Comparison of ENCODE assay signal across 20 cellular contexts in genomic region chr2:37205071-37205661, GRCh38. TPM values are rescaled to one million over a fixed set of nuclear protein-coding genes. Genes with fewer than 3 reads are reported as not detected.
"Had no signal": no experiment of that assay in that cellular context is flagged by ENCODE, and none has a peak within 500 bp of the region (broad histone marks: within the 10 kb centered on the region; RNA-seq: fewer than 3 reads in every experiment).

No MANE protein-coding gene starts in this region.

RNA-seq across cellular contexts. Expression of gene CEBPZOS, which starts 8.9 kb away (rescaled TPM):
- total RNA-seq: mesothelial cell of epicardium, neural crest cell had no signal

RNA-seq across cellular contexts. Expression of gene SULT6B1, which starts 16.7 kb away (rescaled TPM):
- total RNA-seq: activated CD8-positive, alpha-beta memory T cell treated with anti-CD3 and anti-CD28 coated beads for 36 hours; breast epithelium; esophagus muscularis mucosa; foreskin keratinocyte; heart left ventricle; left cardiac atrium; left ventricle myocardium superior; lung microvascular endothelial cell; mesothelial cell of epicardium; neural crest cell; occipital lobe; pulmonary artery endothelial cell; right atrium auricular region; smooth muscle cell; stomach; T-helper 1 cell treated with Interleukin-12 subunit alpha and Interleukin-12 subunit beta and Interleukin-4 antibody, amounts not matched to agents 30 ng/mL and 1 ng/mL, for 36 hours; thyroid gland; upper lobe of left lung; vagina had no signal
- polyA plus RNA-seq: foreskin keratinocyte, heart left ventricle, keratinocyte, smooth muscle cell, stomach had no signal
